Comparison of ENCODE assay signal across 18 cellular contexts in genomic region chr5:43049216-43049615, GRCh38.
"Had no signal": no experiment of that assay in that cellular context is flagged by ENCODE, and none has a peak within 500 bp of the region (broad histone marks: within the 10 kb centered on the region; RNA-seq: fewer than 3 reads in every experiment).

No MANE protein-coding gene starts in this region.

- H3K4me3 Mint-ChIP-seq: activated CD4-positive, alpha-beta memory T cell treated with anti-CD3 and anti-CD28 coated beads for 36 hours; activated CD4-positive, alpha-beta T cell treated with anti-CD3 and anti-CD28 coated beads for 36 hours; activated naive CD4-positive, alpha-beta T cell treated with anti-CD3 and anti-CD28 coated beads, Interleukin-2, amount 50 U/mL, for 24 hours; activated T-cell treated with anti-CD3 and anti-CD28 coated beads, Interleukin-2, amount 50 U/mL, for 4 hours; central memory CD8-positive, alpha-beta T cell; dendritic cell treated with granulocyte-macrophage colony-stimulating factor and Interleukin-4, amounts not matched to agents 40 ng/mL and 50 ng/mL, for 4 days; nephron progenitor cell; stimulated activated naive CD8-positive, alpha-beta T cell treated with anti-CD3 and anti-CD28 coated beads, Interleukin-15, amount 100 ng/mL, for 72 hours; T-helper 1 cell treated with Interleukin-12 subunit alpha and Interleukin-12 subunit beta and Interleukin-4 antibody, amounts not matched to agents 30 μg/mL and 1 μg/mL, for 36 hours; type B pancreatic cell had no signal

- H3K36me3 Mint-ChIP-seq: type B pancreatic cell had no signal

- H3K9me3 Mint-ChIP-seq: activated CD4-positive, alpha-beta memory T cell treated with anti-CD3 and anti-CD28 coated beads for 36 hours; activated naive CD4-positive, alpha-beta T cell treated with anti-CD3 and anti-CD28 coated beads, Interleukin-2, amount 50 U/mL, for 24 hours; central memory CD8-positive, alpha-beta T cell; type B pancreatic cell had no signal

- H3K36me3 ChIP-seq: brain microvascular endothelial cell, prostate gland had no signal

- H3K4me1 ChIP-seq: prostate gland had no signal

- H3K27me3 Mint-ChIP-seq: activated CD4-positive, alpha-beta memory T cell treated with anti-CD3 and anti-CD28 coated beads for 36 hours; activated CD4-positive, alpha-beta T cell treated with anti-CD3 and anti-CD28 coated beads for 36 hours; activated naive CD4-positive, alpha-beta T cell treated with anti-CD3 and anti-CD28 coated beads, Interleukin-2, amount 50 U/mL, for 24 hours; central memory CD8-positive, alpha-beta T cell; dendritic cell treated with granulocyte-macrophage colony-stimulating factor and Interleukin-4, amounts not matched to agents 40 ng/mL and 50 ng/mL, for 4 days; stimulated activated naive CD8-positive, alpha-beta T cell treated with anti-CD3 and anti-CD28 coated beads, Interleukin-15, amount 100 ng/mL, for 72 hours had no signal

- H3K27ac ChIP-seq: brain microvascular endothelial cell, gastroesophageal sphincter had no signal

- H3K4me3 ChIP-seq: gastroesophageal sphincter, prostate gland had no signal

- DNase-seq: activated CD4-positive, alpha-beta memory T cell treated with anti-CD3 and anti-CD28 coated beads for 36 hours; activated CD4-positive, alpha-beta T cell treated with anti-CD3 and anti-CD28 coated beads for 36 hours; activated effector memory CD4-positive, alpha-beta T cell treated with Interleukin-2 at 50 U/mL for 16 hours; activated T-cell treated with anti-CD3 and anti-CD28 coated beads, Interleukin-2, amount 50 U/mL, for 4 hours; brain microvascular endothelial cell; effector memory CD4-positive, alpha-beta T cell; nephron progenitor cell; occipital lobe; stimulated activated CD4-positive, alpha-beta T cell treated with anti-CD3 and anti-CD28 coated beads, Interleukin-1b, Interleukin-23, amount 100 ng/mL, for 48 hours; stimulated activated naive CD8-positive, alpha-beta T cell treated with anti-CD3 and anti-CD28 coated beads, Interleukin-15, amount 100 ng/mL, for 72 hours had no signal

- H3K9me3 ChIP-seq: gastroesophageal sphincter, prostate gland had no signal

- ATAC-seq: activated CD4-positive, alpha-beta T cell treated with anti-CD3 and anti-CD28 coated beads for 36 hours; activated T-cell treated with anti-CD3 and anti-CD28 coated beads, Interleukin-2, amount 50 U/mL, for 4 hours; gastroesophageal sphincter; sciatic nerve; stimulated activated naive CD8-positive, alpha-beta T cell treated with anti-CD3 and anti-CD28 coated beads, Interleukin-15, amount 100 ng/mL, for 72 hours had no signal

- H3K27ac Mint-ChIP-seq: activated CD4-positive, alpha-beta memory T cell treated with anti-CD3 and anti-CD28 coated beads for 36 hours; activated CD4-positive, alpha-beta T cell treated with anti-CD3 and anti-CD28 coated beads for 36 hours; dendritic cell treated with granulocyte-macrophage colony-stimulating factor and Interleukin-4, amounts not matched to agents 40 ng/mL and 50 ng/mL, for 4 days; nephron progenitor cell; stimulated activated naive CD8-positive, alpha-beta T cell treated with anti-CD3 and anti-CD28 coated beads, Interleukin-15, amount 100 ng/mL, for 72 hours; T-helper 1 cell treated with Interleukin-12 subunit alpha and Interleukin-12 subunit beta and Interleukin-4 antibody, amounts not matched to agents 30 μg/mL and 1 μg/mL, for 36 hours; type B pancreatic cell had no signal

- H3K27me3 ChIP-seq: brain microvascular endothelial cell, gastroesophageal sphincter had no signal
